In the genomic region with DNA sequence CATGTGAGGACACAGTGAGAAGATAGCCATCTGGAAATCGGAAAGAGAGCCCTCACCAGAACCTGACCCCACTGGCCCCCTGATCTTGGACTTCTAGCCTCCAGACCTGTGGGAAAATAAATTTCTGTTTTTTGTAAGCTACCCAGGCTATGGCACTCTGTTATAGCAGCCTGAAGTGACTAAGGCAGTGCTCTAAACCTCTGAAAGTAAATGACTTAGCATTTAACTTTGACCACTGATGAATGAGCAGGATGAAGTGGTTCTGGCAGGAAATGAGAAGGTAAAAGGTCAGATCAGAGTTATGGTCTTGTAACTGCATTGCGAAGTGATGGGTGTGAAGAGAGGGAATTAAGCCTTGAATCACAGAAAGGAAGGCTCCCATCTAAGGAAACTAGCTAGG, we compare ENCODE assay signal across 9 cellular contexts. TPM values are rescaled to one million over a fixed set of nuclear protein-coding genes. Genes with fewer than 3 reads are reported as not detected.
A peak's percentile ranks its signal among the peaks of the same experiment; 100 is the strongest.
DNase-seq lines count a peak whose midpoint lies in the region; ATAC-seq and TF ChIP-seq lines count a peak whose summit lies in the region.
"Had no signal": no experiment of that assay in that cellular context is flagged by ENCODE, and none has a peak within 500 bp of the region (broad histone marks: within the 10 kb centered on the region; RNA-seq: fewer than 3 reads in every experiment).

No MANE protein-coding gene starts in this region.

- CTCF ChIA-PET in HCT116 (lab: Charles Lee): no interaction called here

- no peak for TF ChIP-seq CTCF in HCT116 (IDR thresholded peaks at IDR 0.05 in 2 of 3, conservative IDR thresholded peaks at IDR 0.05 in 1 of 3; ENCODE audit: borderline replicate concordance in 1 of 3, insufficient read depth in 1 of 3, low read depth in 2 of 3, low read length in 2 of 3)
- TF ChIP-seq CTCF in BE2C (IDR thresholded peaks at IDR 0.05; ENCODE audit: low read depth, low read length): no peak

- peak overlapping the region; percentile 64 for H3K4me2 ChIP-seq in HCT116 (ENCODE audit: low read length)

- BruUV-seq in HCT116 (replicated peaks; lab: Mats Ljungman, UMichigan): no TSS peak

- H3K9ac ChIP-seq in HCT116 (ENCODE audit: low read length): 0 out of 2 replicates have a peak overlapping the region, but pooled peaks have one; percentile 1

- peak overlapping the region; percentile 10; the same call in 1 of the 2 replicates for H3K27ac ChIP-seq in HCT116 (ENCODE audit: low read depth, low read length)

- H3K9me3 ChIP-seq in HCT116 (ENCODE audit: control insufficient read depth in 1 of 2, insufficient read depth in 1 of 2, low read depth in 1 of 2, low read length in 2 of 2) (no peaks in the 10 kb centered on the region), BE2C (no peaks in the 10 kb centered on the region)

- H3K9me2 ChIP-seq in HCT116 (ENCODE audit: insufficient read depth): no peaks in the 10 kb centered on the region

- TF ChIP-seq RAD21 in HCT116 (IDR thresholded peaks at IDR 0.05; ENCODE audit: low read depth): no peak

- POLR2A ChIA-PET in HCT116 (lab: Charles Lee): interaction anchor here (2.0 kb wide), 1 partner anchor 17 kb away, joined by 6 read pairs; a partner anchor contains a TSS

- H3K36me3 ChIP-seq in HCT116 (ENCODE audit: control insufficient read depth in 1 of 2, insufficient read depth in 2 of 2, low read length in 2 of 2) (no peaks in the 10 kb centered on the region), BE2C (no peaks in the 10 kb centered on the region)

- peaks cover 40% of the 10 kb centered on the region for H3K79me2 ChIP-seq in HCT116 (ENCODE audit: insufficient read depth, low read length)

- peak; percentile 72 for DNase-seq in GM04504 (ENCODE audit: low read depth)
- DNase-seq in HCT116 (ENCODE audit: low read depth, low spot score): no peak
- peak; percentile 85 for DNase-seq in NOMO-1 treated with DMSO at 0.1 percent for 48 hours (lab: John Stamatoyannopoulos, UW; ENCODE audit: unreplicated experiment)
- peak; percentile 55 for DNase-seq in left kidney (ENCODE audit: low read depth, low spot score)
- no peak for DNase-seq in BE2C
- DNase-seq in cerebellum (ENCODE audit: low spot score): no peak
- DNase-seq in NCI-H1694 (lab: John Stamatoyannopoulos, UW): no peak
- DNase-seq in NCI-H2029 treated with DMSO at 0.1 percent for 48 hours (lab: John Stamatoyannopoulos, UW): no peak
- DNase-seq: left cardiac atrium had no signal

- intact Hi-C loops in HCT116 (cut with micrococcal nuclease): no loop called here

- H3K4me3 ChIP-seq in HCT116 (replicated peaks in 1 of 2; ENCODE audit: low read depth in 1 of 2, low read length in 2 of 2) (peak overlapping the region in 1 of 2 experiments; percentile 2; a peak in 1 of 4 replicates), BE2C (ENCODE audit: low read depth, low read length) (no peak overlapping the region)

- H4K20me1 ChIP-seq in HCT116 (ENCODE audit: insufficient read depth): no peaks in the 10 kb centered on the region

- no peak overlapping the region for H2AFZ ChIP-seq in HCT116 (ENCODE audit: low read depth, low read length, poor library complexity, severe bottlenecking)

- TF ChIP-seq POLR2A in HCT116 (IDR thresholded peaks at IDR 0.05; ENCODE audit: borderline replicate concordance, extremely low read depth, insufficient read depth, insufficient read length): no peak

- RAD21 ChIA-PET in HCT116 (lab: Charles Lee; ENCODE audit: low non-redundant PET in 1 of 2, low total read pairs in 2 of 2, uncharacterized antibody in 2 of 2, unreplicated experiment in 2 of 2): no interaction called here

- no peaks in the 10 kb centered on the region for H3K27me3 ChIP-seq in HCT116 (ENCODE audit: insufficient read depth, low read length)
- no peaks in the 10 kb centered on the region for H3K27me3 ChIP-seq in BE2C

- 0 out of 2 replicates have a peak, but pooled peaks have one; percentile 10 for ATAC-seq in HCT116

- H3K4me1 ChIP-seq in HCT116 (ENCODE audit: control insufficient read depth in 1 of 2, insufficient read depth in 2 of 2, low read length in 2 of 2) (peaks cover 46 to 82% of the 10 kb centered on the region in 2 experiments), BE2C (peaks cover 34% of the 10 kb centered on the region)

TF ChIP-seq in HCT116, 20 proteins besides CTCF, POLR2A, EP300 and RAD21:
- no peak for TF ChIP-seq JUND (IDR thresholded peaks at IDR 0.05)
- 0 out of 2 replicates have a peak, but pooled peaks have one; percentile 19 for TF ChIP-seq CBX3 (IDR thresholded peaks at IDR 0.05; ENCODE audit: low read depth)
- TF ChIP-seq EZH2 (IDR thresholded peaks at IDR 0.05): no peak
- TF ChIP-seq ZNF274 (IDR thresholded peaks at IDR 0.05; ENCODE audit: low read depth, low read length): no peak
- TF ChIP-seq SRF (IDR thresholded peaks at IDR 0.05; ENCODE audit: low read depth): no peak
- no peak for TF ChIP-seq TCF7L2 (IDR thresholded peaks at IDR 0.05; ENCODE audit: borderline replicate concordance, extremely low read depth, insufficient read depth, insufficient read length)
- no peak for TF ChIP-seq CEBPB (IDR thresholded peaks at IDR 0.05; ENCODE audit: low read depth)
- TF ChIP-seq, protein P1, sequence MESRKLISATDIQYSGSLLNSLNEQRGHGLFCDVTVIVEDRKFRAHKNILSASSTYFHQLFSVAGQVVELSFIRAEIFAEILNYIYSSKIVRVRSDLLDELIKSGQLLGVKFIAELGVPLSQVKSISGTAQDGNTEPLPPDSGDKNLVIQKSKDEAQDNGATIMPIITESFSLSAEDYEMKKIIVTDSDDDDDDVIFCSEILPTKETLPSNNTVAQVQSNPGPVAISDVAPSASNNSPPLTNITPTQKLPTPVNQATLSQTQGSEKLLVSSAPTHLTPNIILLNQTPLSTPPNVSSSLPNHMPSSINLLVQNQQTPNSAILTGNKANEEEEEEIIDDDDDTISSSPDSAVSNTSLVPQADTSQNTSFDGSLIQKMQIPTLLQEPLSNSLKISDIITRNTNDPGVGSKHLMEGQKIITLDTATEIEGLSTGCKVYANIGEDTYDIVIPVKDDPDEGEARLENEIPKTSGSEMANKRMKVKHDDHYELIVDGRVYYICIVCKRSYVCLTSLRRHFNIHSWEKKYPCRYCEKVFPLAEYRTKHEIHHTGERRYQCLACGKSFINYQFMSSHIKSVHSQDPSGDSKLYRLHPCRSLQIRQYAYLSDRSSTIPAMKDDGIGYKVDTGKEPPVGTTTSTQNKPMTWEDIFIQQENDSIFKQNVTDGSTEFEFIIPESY (IDR thresholded peaks at IDR 0.05; ENCODE audit: extremely low read depth, insufficient replicate concordance, low read length): no peak
TF ChIP-seq in HCT116: peak in this region for 1.

RNA-seq across cellular contexts. Expression of a gene that starts 17.0 kb away (rescaled TPM):
- total RNA-seq in HCT116 (2021; ENCODE audit: unreplicated experiment): 36.7 TPM
- polyA plus RNA-seq in HCT116 (2012): 12.4 and 18.9 TPM in 2 replicates
- not detected for polyA plus RNA-seq in BE2C (2012; ENCODE audit: insufficient read depth, insufficient read length, low read depth)
- total RNA-seq in cerebellum: 0.27 TPM

Comparison
In these comparisons a context has a peak if more than half of its experiments do, and no peak if none do; other contexts are left out.
1. DNase-seq: peak in GM04504 (single experiment), NOMO-1 treated with DMSO at 0.1 percent for 48 hours (single experiment) and left kidney (single experiment); none in HCT116 (single experiment), BE2C (single experiment), cerebellum (single experiment), NCI-H1694 (single experiment) and NCI-H2029 treated with DMSO at 0.1 percent for 48 hours (single experiment).
2. RNA of a gene that starts 17.0 kb away (total RNA-seq): 36.7 TPM in HCT116 (single experiment); 0.27 TPM in cerebellum (single experiment); every median in the first group is over 10 times any median in the second.